Comparison of ENCODE assay signal across 8 cellular contexts in the genomic region with DNA sequence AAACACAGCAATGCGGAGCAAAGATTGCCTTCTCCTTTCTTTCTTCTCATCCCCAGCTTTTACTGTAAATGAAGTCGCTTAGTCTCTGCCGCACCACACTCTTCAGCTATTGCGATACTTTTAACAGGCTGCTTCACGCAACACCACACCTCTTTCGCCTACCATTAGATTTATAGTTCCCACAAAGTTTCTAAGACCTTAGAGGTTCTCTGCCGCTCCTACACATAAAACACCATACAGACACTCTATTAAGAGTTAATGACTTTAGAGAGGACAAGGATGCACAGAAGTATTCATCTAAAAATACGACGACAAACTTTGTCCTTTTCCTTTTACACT. TPM values are rescaled to one million over a fixed set of nuclear protein-coding genes. Genes with fewer than 3 reads are reported as not detected.
DNase-seq lines count a peak whose midpoint lies in the region; ATAC-seq and TF ChIP-seq lines count a peak whose summit lies in the region.

No MANE protein-coding gene starts in this region.

- H3K9me3 Mint-ChIP-seq in activated naive CD8-positive, alpha-beta T cell (ENCODE audit: low read depth): no peaks in the 10 kb centered on the region

- H3K9me3 ChIP-seq in ES-I3 (ENCODE audit: control insufficient read depth, insufficient read depth, low read length) (no peaks in the 10 kb centered on the region), spleen (no peaks in the 10 kb centered on the region)

- H3K9ac ChIP-seq in ES-I3 (ENCODE audit: low read depth, low read length): peak overlapping the region; percentile 89

- no peaks in the 10 kb centered on the region for H3K36me3 Mint-ChIP-seq in activated naive CD8-positive, alpha-beta T cell

- H3K4me3 ChIP-seq in HL-60 (replicated peaks; ENCODE audit: insufficient read depth, low read length) (peak overlapping the region; percentile 64), iPS-11a (ENCODE audit: low read depth, low read length) (peak overlapping the region; percentile 92), spleen (peak overlapping the region; percentile 83 to 98 (median 93))

- peak in 1 of 2 experiments; percentile 16 for DNase-seq in HL-60 (ENCODE audit: low read depth in 1 of 2, low spot score in 1 of 2)
- no peak for DNase-seq in spleen
- DNase-seq in HuH-7 (ENCODE audit: low spot score): no peak
- DNase-seq in activated effector memory CD4-positive, alpha-beta T cell treated with Interleukin-2 at 50 U/mL for 16 hours: no peak

- no peaks in the 10 kb centered on the region for H3K36me3 ChIP-seq in ES-I3 (ENCODE audit: insufficient read depth, low read length)
- H3K36me3 ChIP-seq in spleen: peaks cover 0 to 16% (median 0%) of the 10 kb centered on the region in 6 donors

- H3K27me3 Mint-ChIP-seq in activated naive CD8-positive, alpha-beta T cell: no peaks in the 10 kb centered on the region

- H3K4me1 Mint-ChIP-seq in activated naive CD8-positive, alpha-beta T cell (ENCODE audit: low read depth): peaks cover 51% of the 10 kb centered on the region

- no peak for TF ChIP-seq CTCF in HL-60 (IDR thresholded peaks at IDR 0.05; ENCODE audit: insufficient read depth, low read length)
- no peak for TF ChIP-seq CTCF in spleen (IDR thresholded peaks at IDR 0.05 in 8 of 11, conservative IDR thresholded peaks at IDR 0.05 in 3 of 11)

- H3K4me1 ChIP-seq in ES-I3 (ENCODE audit: insufficient read depth, low read length) (0 out of 2 replicates have a peak, but pooled peaks cover 5% of the 10 kb centered on the region), spleen (peaks cover 26 to 57% (median 44%) of the 10 kb centered on the region in 6 donors)

- intact Hi-C loops in spleen (cut with DNase I; ENCODE audit: low total_unique reads): no loop called here

- H3K27me3 ChIP-seq in HL-60 (ENCODE audit: insufficient read depth, poor library complexity, severe bottlenecking): no peaks in the 10 kb centered on the region
- H3K27me3 ChIP-seq in spleen (replicated peaks in 1 of 7): no peaks in the 10 kb centered on the region

- peak overlapping the region; percentile 97 for H3K27ac Mint-ChIP-seq in activated naive CD8-positive, alpha-beta T cell

- peak overlapping the region; percentile 100 for H3K4me3 Mint-ChIP-seq in activated naive CD8-positive, alpha-beta T cell

- peak; percentile 59 for ATAC-seq in GM21515 (IDR thresholded peaks at IDR 0.05; ENCODE audit: unreplicated experiment)

- no peak for TF ChIP-seq POLR2A in spleen (IDR thresholded peaks at IDR 0.05)

- H3K27ac ChIP-seq in HL-60 (replicated peaks): peak overlapping the region; percentile 94
- H3K27ac ChIP-seq in spleen: peak overlapping the region; percentile 71 to 95 (median 90)

- 1 to 4% (median 2%) methylated on average over 9 of the region's 9 CpGs for WGBS in spleen, 5 donors

RNA-seq across cellular contexts. Expression of a gene that starts 0.6 kb away (rescaled TPM):
- total RNA-seq in spleen: 10 to 100 TPM; 23.3 to 59.9 (median 52.3) TPM
- polyA plus RNA-seq in spleen: 1 to 10 TPM; 3.7 to 5.2 (median 4.2) TPM

RNA-seq across cellular contexts. Expression of a gene that starts 34.4 kb away (rescaled TPM):
- total RNA-seq in spleen: 10 to 100 TPM in 1 of 7 donors, 1 to 10 TPM in 6; 3.4 to 12.7 (median 5.9) TPM
- 1 to 10 TPM; 3.7 to 4.5 (median 4.0) TPM for polyA plus RNA-seq in spleen
